9 cellular contexts compared by ENCODE assay signal in the genomic region with DNA sequence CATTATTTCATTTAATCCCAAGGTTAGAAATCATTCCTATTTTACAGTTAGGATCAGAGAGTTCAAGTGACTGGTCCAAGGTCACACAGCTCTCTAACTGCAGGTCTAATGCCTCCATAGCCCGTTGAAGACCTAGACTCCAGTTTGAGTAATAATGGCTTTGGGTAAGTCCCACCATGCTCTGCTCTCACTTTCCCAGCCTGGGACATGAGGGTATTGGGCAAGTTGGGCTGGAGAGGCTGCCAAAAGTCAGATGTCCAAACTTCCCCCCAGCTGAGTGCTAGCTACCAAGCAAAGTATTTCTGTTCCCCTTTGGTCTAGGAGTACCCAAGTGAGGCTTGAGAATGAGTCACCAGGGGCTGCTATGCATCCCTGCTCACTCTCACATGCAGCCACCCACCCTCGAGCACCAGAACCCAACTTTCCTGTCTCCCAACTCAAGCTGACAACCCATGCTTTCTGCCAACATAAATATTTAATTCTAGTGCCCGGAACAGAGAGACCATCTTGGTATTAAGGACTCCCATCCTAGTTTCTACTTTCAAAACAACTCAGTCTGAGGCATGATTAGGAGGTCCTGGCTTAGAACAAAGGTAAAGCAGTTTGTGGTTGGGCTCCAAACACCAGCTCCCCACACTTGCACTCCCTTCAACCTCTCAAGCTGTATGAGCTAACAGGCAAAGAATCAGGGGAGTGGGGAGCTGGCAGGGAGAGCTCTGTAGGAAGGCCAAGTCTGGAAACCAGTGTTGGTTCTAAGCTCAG.
A peak's percentile ranks its signal among the peaks of the same experiment; 100 is the strongest.
DNase-seq lines count a peak whose midpoint lies in the region; ATAC-seq and TF ChIP-seq lines count a peak whose summit lies in the region.
"Had no signal": no experiment of that assay in that cellular context is flagged by ENCODE, and none has a peak within 500 bp of the region (broad histone marks: within the 10 kb centered on the region; RNA-seq: fewer than 3 reads in every experiment).

No MANE protein-coding gene starts in this region.

- DNase-seq in AG09319 (ENCODE audit: extremely low read depth, low read depth) (peak; percentile 16), fibroblast of peridontal ligament (ENCODE audit: extremely low read depth) (peak; percentile 90), epidermal melanocyte (ENCODE audit: insufficient read length, low spot score) (no peak), COLO668 (lab: John Stamatoyannopoulos, UW; ENCODE audit: unreplicated experiment) (no peak), NCI-H2081 treated with DMSO at 0.1 percent for 48 hours (lab: John Stamatoyannopoulos, UW) (no peak)
- no peak for DNase-seq in stimulated activated CD4-positive, alpha-beta T cell treated with anti-CD3 and anti-CD28 coated beads, Interleukin-1b, Interleukin-23, amount 100 ng/mL, for 48 hours
- DNase-seq: NCI-H2029 had no signal

- peak; percentile 92 for ATAC-seq in GM21423 (IDR thresholded peaks at IDR 0.05; ENCODE audit: unreplicated experiment)
- ATAC-seq in HG03457 (IDR thresholded peaks at IDR 0.05; ENCODE audit: unreplicated experiment) = peak; percentile 75

- TF ChIP-seq CTCF in AG09319 (IDR thresholded peaks at IDR 0.05; ENCODE audit: low read depth, low read length) = no peak

Comparison
In these comparisons a context has a peak if more than half of its experiments do, and no peak if none do; other contexts are left out.
1. DNase-seq: peak in AG09319 (single experiment) and fibroblast of peridontal ligament (single experiment); none in stimulated activated CD4-positive, alpha-beta T cell treated with anti-CD3 and anti-CD28 coated beads, Interleukin-1b, Interleukin-23, amount 100 ng/mL, for 48 hours (single experiment), epidermal melanocyte (single experiment), COLO668 (single experiment) and NCI-H2081 treated with DMSO at 0.1 percent for 48 hours (single experiment).